In genomic region chr1:220786337-220787068, GRCh38 we compare ENCODE assay signal across 8 cellular contexts. TPM values are rescaled to one million over a fixed set of nuclear protein-coding genes. Genes with fewer than 3 reads are reported as not detected.
DNase-seq lines count a peak whose midpoint lies in the region; ATAC-seq and TF ChIP-seq lines count a peak whose summit lies in the region.

Gene MTARC1 (plus strand): TSS chr1:220786913. CDS start chr1:220786945, 32 bp downstream.

- H3K36me3 ChIP-seq in smooth muscle cell (ENCODE audit: low read depth): no peaks in the 10 kb centered on the region

- H2AFZ ChIP-seq in smooth muscle cell (ENCODE audit: low read depth): peak within 1 kb of the TSS; percentile 89

- H3K27me3 ChIP-seq in smooth muscle cell (ENCODE audit: low read depth): no peaks in the 10 kb centered on the region

- ATAC-seq in GM18909 (IDR thresholded peaks at IDR 0.05; ENCODE audit: poor library complexity, unreplicated experiment): peak; percentile 86
- peak; percentile 63 for ATAC-seq in HG03354 (IDR thresholded peaks at IDR 0.05; ENCODE audit: poor library complexity, severe bottlenecking, unreplicated experiment)

- no peak within 1 kb of the TSS for H3K9ac ChIP-seq in smooth muscle cell (ENCODE audit: low read depth)

- no peaks in the 10 kb centered on the region for H4K20me1 ChIP-seq in smooth muscle cell (ENCODE audit: low read depth)

- H3K4me3 ChIP-seq in AG10803 (ENCODE audit: low read length) (peak within 1 kb of the TSS; percentile 49), smooth muscle cell (peak within 1 kb of the TSS; percentile 63)

- H3K4me2 ChIP-seq in smooth muscle cell: peak within 1 kb of the TSS; percentile 99

- DNase-seq in AG10803 (ENCODE audit: low read depth) (peak; percentile 33), NCI-H526 treated with DMSO at 0.1 percent for 48 hours (lab: John Stamatoyannopoulos, UW) (peak; percentile 39), caudate nucleus (lab: John Stamatoyannopoulos, UW) (peak in 47 of 61 donors; percentile 13 to 81 (median 47)), kidney glomerular epithelial cell (lab: John Stamatoyannopoulos, UW) (peak; percentile 7), smooth muscle cell (lab: John Stamatoyannopoulos, UW; ENCODE audit: unreplicated experiment) (no peak), H4 (ENCODE audit: low spot score) (no peak)

- peaks cover 11% of the 10 kb centered on the region for H3K4me1 ChIP-seq in smooth muscle cell (ENCODE audit: low read depth)

- H3K27ac ChIP-seq in caudate nucleus (ENCODE audit: low read depth, low read length): no peak within 1 kb of the TSS
- no peak within 1 kb of the TSS for H3K27ac ChIP-seq in smooth muscle cell (ENCODE audit: low read depth)

- H3K9me3 ChIP-seq in smooth muscle cell (replicated peaks; ENCODE audit: low read depth): no peaks in the 10 kb centered on the region

- peaks cover 4% of the 10 kb centered on the region for H3F3A ChIP-seq in smooth muscle cell (ENCODE audit: low read depth)

- WGBS in smooth muscle cell (ENCODE audit: low lambda C conversion rate): 3% methylated on average over 49 of the region's 56 CpGs

- no peaks in the 10 kb centered on the region for H3K79me2 ChIP-seq in smooth muscle cell (ENCODE audit: low read depth)

- TF ChIP-seq CTCF in AG10803 (conservative IDR thresholded peaks at IDR 0.05; ENCODE audit: low read length) (no peak), smooth muscle cell (IDR thresholded peaks at IDR 0.05; ENCODE audit: borderline replicate concordance, insufficient read depth, poor library complexity, severe bottlenecking) (no peak)

RNA-seq across cellular contexts. Expression of gene MTARC1, which starts in this region (rescaled TPM):
- total RNA-seq in smooth muscle cell: 0.18 and 2.3 TPM in 2 replicates
- 0.28 and 0.83 TPM in 2 replicates for polyA plus RNA-seq in smooth muscle cell
- 0.08 and 1.6 TPM in 2 replicates for total RNA-seq in H4 (2014; rRNA removed; shearing (Covaris generic))

Comparison
In these comparisons a context has a peak if more than half of its experiments do, and no peak if none do; other contexts are left out.
1. DNase-seq: peak in AG10803 (single experiment), NCI-H526 treated with DMSO at 0.1 percent for 48 hours (single experiment), caudate nucleus (47 of 61) and kidney glomerular epithelial cell (single experiment); none in smooth muscle cell (single experiment) and H4 (single experiment).